9 cellular contexts compared by ENCODE assay signal in genomic region chr16:16202400-16203143, GRCh38. TPM values are rescaled to one million over a fixed set of nuclear protein-coding genes. Genes with fewer than 3 reads are reported as not detected.
DNase-seq lines count a peak whose midpoint lies in the region; ATAC-seq, FAIRE-seq and TF ChIP-seq lines count a peak whose summit lies in the region.
"Not testable (repeated sequence)": the region's sequence is repeated elsewhere in the genome, so short reads cannot be mapped to it uniquely, and the experiment has no call there.
"Had no signal": no experiment of that assay in that cellular context is flagged by ENCODE, and none has a peak within 500 bp of the region (broad histone marks: within the 10 kb centered on the region; RNA-seq: fewer than 3 reads in every experiment).

No MANE protein-coding gene starts in this region.

- not testable (repeated sequence) for H2AK5ac ChIP-seq in H9 (ENCODE audit: insufficient read length, low read length)

- H2BK20ac ChIP-seq in H9 (ENCODE audit: low read depth, low read length, poor library complexity, severe bottlenecking) = not testable (repeated sequence)

- H2BK5ac ChIP-seq in H9 (ENCODE audit: insufficient read length, low read length) = not testable (repeated sequence)

- intact Hi-C loops in endothelial cell of umbilical vein (cut with micrococcal nuclease); right lobe of liver (cut with DNase I): not testable (repeated sequence)

- H3K56ac ChIP-seq in H9 (ENCODE audit: insufficient read length, low read depth, low read length) = not testable (repeated sequence)

- not testable (repeated sequence) for H4K8ac ChIP-seq in H9 (replicated peaks; ENCODE audit: insufficient read length, low read depth, low read length)

- not testable (repeated sequence) for H3K9me1 ChIP-seq in endothelial cell of umbilical vein (replicated peaks; ENCODE audit: control insufficient read depth, extremely low read depth, insufficient read depth, low read length)

- not testable (repeated sequence) for H3K4me2 ChIP-seq in H9 (ENCODE audit: insufficient read depth, insufficient read length, low read length); endothelial cell of umbilical vein (ENCODE audit: insufficient read depth, low read length)

- H3K9me3 ChIP-seq in H9 (ENCODE audit: control insufficient read depth, low read depth, low read length); endothelial cell of umbilical vein (replicated peaks; ENCODE audit: control insufficient read depth, insufficient read depth, low read length); right lobe of liver: not testable (repeated sequence)

- H4K5ac ChIP-seq in H9 (ENCODE audit: insufficient read length, low read depth, low read length) = not testable (repeated sequence)

- not testable (repeated sequence) for H3K9me3 Mint-ChIP-seq in H9

- H3K27me3 ChIP-seq in H9 (ENCODE audit: insufficient read depth, low read length); endothelial cell of umbilical vein (ENCODE audit: control insufficient read depth in 2 of 2, insufficient read depth in 2 of 2, low read length in 2 of 2); right lobe of liver: not testable (repeated sequence)

- not testable (repeated sequence) for H3K79me2 ChIP-seq in H9 (ENCODE audit: insufficient read depth, low read length); endothelial cell of umbilical vein (ENCODE audit: control insufficient read depth, insufficient read depth, low read length)

- H3K27ac ChIP-seq in H9 (ENCODE audit: insufficient read length, low read depth, low read length); endothelial cell of umbilical vein (ENCODE audit: insufficient read depth, low read depth, low read length); right lobe of liver: not testable (repeated sequence)

- H3K27ac Mint-ChIP-seq in H9 = not testable (repeated sequence)

- not testable (repeated sequence) for H2AFZ ChIP-seq in H9 (ENCODE audit: low read length); endothelial cell of umbilical vein (ENCODE audit: low read depth, low read length)

- H3K4me1 Mint-ChIP-seq in H9 = not testable (repeated sequence)

- H3K23me2 ChIP-seq in H9 (ENCODE audit: insufficient read length, low read depth, low read length, poor library complexity, severe bottlenecking) = not testable (repeated sequence)

- dilution Hi-C loops in endothelial cell of umbilical vein (cut with MboI; ENCODE audit: extremely low pct_ligation_motif_present, low sequenced_read_pairs) = not testable (repeated sequence)

- not testable (repeated sequence) for H3K4me1 ChIP-seq in H9 (ENCODE audit: insufficient read depth, low read length); endothelial cell of umbilical vein (ENCODE audit: control insufficient read depth, extremely low read depth, insufficient read depth, low read length); right lobe of liver

- FAIRE-seq in endothelial cell of umbilical vein (lab: Jason Lieb, UNC) = peak; percentile 88

- not testable (repeated sequence) for H3K14ac ChIP-seq in H9 (ENCODE audit: insufficient read depth, low read length)

- peak; percentile 59 to 70 (median 62) for ATAC-seq in right lobe of liver

- not testable (repeated sequence) for H3K9ac ChIP-seq in H9 (ENCODE audit: extremely low read depth, insufficient read length, low read length); endothelial cell of umbilical vein (replicated peaks; ENCODE audit: extremely low read depth, insufficient read depth, low read length)

- H2BK15ac ChIP-seq in H9 (ENCODE audit: low read depth, low read length) = not testable (repeated sequence)

- not testable (repeated sequence) for H3K18ac ChIP-seq in H9 (ENCODE audit: insufficient read length, low read depth, low read length)

- CTCF ChIA-PET in endothelial cell of umbilical vein (lab: Charles Lee) = not testable (repeated sequence)

- BruUV-seq in endothelial cell of umbilical vein (replicated peaks; lab: Mats Ljungman, UMichigan) = not testable (repeated sequence)

- H3K4me3 Mint-ChIP-seq in H9 = not testable (repeated sequence)

- not testable (repeated sequence) for H3T11ph ChIP-seq in H9 (ENCODE audit: low read length)

- H3K79me1 ChIP-seq in H9 (ENCODE audit: insufficient read depth, low read depth, low read length, poor library complexity, severe bottlenecking) = not testable (repeated sequence)

- not testable (repeated sequence) for H2BK12ac ChIP-seq in H9 (ENCODE audit: insufficient read length, low read depth, low read length)

- not testable (repeated sequence) for H2BK120ac ChIP-seq in H9 (ENCODE audit: low read depth, low read length, poor library complexity, severe bottlenecking)

- not testable (repeated sequence) for H4K91ac ChIP-seq in H9 (ENCODE audit: insufficient read length, low read depth, low read length)

- H3K36me3 ChIP-seq in endothelial cell of umbilical vein (ENCODE audit: control insufficient read depth in 2 of 2, extremely low read depth in 1 of 2, insufficient read depth in 2 of 2, low read length in 2 of 2) = not testable (repeated sequence)
- peaks cover 0 to 29% (median 10%) of the 10 kb centered on the region in 4 donors for H3K36me3 ChIP-seq in right lobe of liver

- H3K23ac ChIP-seq in H9 (ENCODE audit: insufficient read length, low read depth, low read length) = not testable (repeated sequence)

- not testable (repeated sequence) for H4K20me1 ChIP-seq in H9 (ENCODE audit: control insufficient read depth, insufficient read depth, insufficient read length); endothelial cell of umbilical vein (replicated peaks; ENCODE audit: control insufficient read depth, extremely low read depth, insufficient read depth, low read length)

- not testable (repeated sequence) for H3K36me3 Mint-ChIP-seq in H9 (ENCODE audit: insufficient read depth in 1 of 3, low read depth in 3 of 3)

- H3K4me3 ChIP-seq in endothelial cell of umbilical vein (replicated peaks in 1 of 3; ENCODE audit: insufficient read depth in 1 of 3, low read depth in 1 of 3, low read length in 3 of 3); right lobe of liver: not testable (repeated sequence)

- TF ChIP-seq POLR2A in endothelial cell of umbilical vein (IDR thresholded peaks at IDR 0.05; ENCODE audit: low read depth, low read length); right lobe of liver (IDR thresholded peaks at IDR 0.05): not testable (repeated sequence)

- WGBS in H9 (ENCODE audit: extremely low coverage, insufficient read length, low lambda C conversion rate) = no CpG with 5 or more reads among the region's 4 CpGs
- WGBS in right lobe of liver (ENCODE audit: insufficient coverage, low coverage, low lambda C conversion rate, missing lambda C conversion rate) = 26% methylated on average over 2 of the region's 4 CpGs

- H3K27me3 Mint-ChIP-seq in H9 (ENCODE audit: low read depth) = not testable (repeated sequence)

- POLR2A ChIA-PET in endothelial cell of umbilical vein (lab: Charles Lee) = not testable (repeated sequence)

- not testable (repeated sequence) for H3K4ac ChIP-seq in H9 (ENCODE audit: low read depth, low read length)

- peak; percentile 47; the same call in 2 of the 3 replicates for TF ChIP-seq CTCF in H9 (conservative IDR thresholded peaks at IDR 0.05)
- peak in 1 of 2 donors; percentile 32 for TF ChIP-seq CTCF in endothelial cell of umbilical vein (IDR thresholded peaks at IDR 0.05; ENCODE audit: extremely low read depth in 1 of 2, insufficient read depth in 1 of 2, low read depth in 1 of 2, low read length in 2 of 2)
- peak; percentile 37 to 56 (median 42) for TF ChIP-seq CTCF in right lobe of liver (IDR thresholded peaks at IDR 0.05)

- peak; percentile 72 for DNase-seq in CD1c-positive myeloid dendritic cell (ENCODE audit: extremely low spot score)
- DNase-seq in H9 = not testable (repeated sequence)
- DNase-seq in NCI-H1930 (lab: John Stamatoyannopoulos, UW) = peak; percentile 39 to 40
- peak; percentile 50 for DNase-seq in RPMI7951 (ENCODE audit: low read depth)
- DNase-seq in activated T-cell treated with anti-CD3 and anti-CD28 coated beads for 24 hours (ENCODE audit: low read depth) = peak; percentile 10
- DNase-seq in endothelial cell of umbilical vein (ENCODE audit: low read depth, low spot score) = peak; percentile 40
- peak in 1 of 3 donors; percentile 52 for DNase-seq in right lobe of liver
- peak; percentile 17 for DNase-seq in stimulated activated CD4-positive, alpha-beta T cell treated with anti-CD3 and anti-CD28 coated beads, Interleukin-4, amount 100 ng/mL, for 1 hour

RNA-seq across cellular contexts. Expression of gene ABCC6, which starts 20.7 kb away (rescaled TPM):
- 1.1 TPM in 2 replicates for total RNA-seq in H9 (2021)
- total RNA-seq in RPMI7951 (2014; rRNA removed; shearing (Covaris generic)) = 1.7 and 4.0 TPM in 2 replicates
- total RNA-seq in endothelial cell of umbilical vein = 0.84 and 0.95 TPM in 2 replicates
- 0.05 and 0.07 TPM in 2 replicates for polyA plus RNA-seq in endothelial cell of umbilical vein
- 0.30 and 0.35 TPM in 2 replicates for polyA plus RNA-seq in endothelial cell of umbilical vein (2011; cell fraction: cytosol; rRNA removed)
- 0.13 and 0.59 TPM in 2 replicates for polyA plus RNA-seq in endothelial cell of umbilical vein (2011; cell fraction: nucleus; rRNA removed)
- polyA plus RNA-seq in endothelial cell of umbilical vein (2012) = 0.25 and 0.28 TPM in 2 replicates
- polyA minus RNA-seq in endothelial cell of umbilical vein = 0.13 and 0.58 TPM in 2 replicates
- polyA minus RNA-seq in endothelial cell of umbilical vein (2011; cell fraction: cytosol; rRNA and poly(A)+ RNA removed) = 0.31 TPM
- 0.10 and 0.24 TPM in 2 replicates for polyA minus RNA-seq in endothelial cell of umbilical vein (2011; cell fraction: nucleus; rRNA and poly(A)+ RNA removed)
- total RNA-seq in right lobe of liver = 100 to 1,000 TPM in 3 of 6 experiments, 10 to 100 TPM in 3; 54.9 to 115 (median 97.1) TPM
- total RNA-seq: natural killer cell treated with Interleukin-12 subunit alpha and Interleukin-12 subunit beta and Interleukin-15 and Interleukin-18, amount 100 ng/mL, for 72 hours had no signal

RNA-seq across cellular contexts. Expression of gene NOMO3, which starts 29.8 kb away (rescaled TPM):
- total RNA-seq in H9 (2021) (28.2 and 39.6 TPM in 2 replicates), endothelial cell of umbilical vein (46.2 and 68.7 TPM in 2 replicates), right lobe of liver (10 to 100 TPM; 23.5 to 50.4 (median 31.5) TPM)
- total RNA-seq in RPMI7951 (2014; rRNA removed; shearing (Covaris generic)) = 29.8 and 30.9 TPM in 2 replicates
- polyA plus RNA-seq in endothelial cell of umbilical vein = 28.2 and 36.0 TPM in 2 replicates
- polyA plus RNA-seq in endothelial cell of umbilical vein (2011; cell fraction: cytosol; rRNA removed) = 26.8 and 83.4 TPM in 2 replicates
- 160 and 191 TPM in 2 replicates for polyA plus RNA-seq in endothelial cell of umbilical vein (2011; cell fraction: nucleus; rRNA removed)
- polyA plus RNA-seq in endothelial cell of umbilical vein (2012) = 28.7 and 46.1 TPM in 2 replicates
- polyA minus RNA-seq in endothelial cell of umbilical vein = 215 and 300 TPM in 2 replicates
- polyA minus RNA-seq in endothelial cell of umbilical vein (2011; cell fraction: cytosol; rRNA and poly(A)+ RNA removed) = 18.9 TPM
- 79.2 and 117 TPM in 2 replicates for polyA minus RNA-seq in endothelial cell of umbilical vein (2011; cell fraction: nucleus; rRNA and poly(A)+ RNA removed)

Comparison
In these comparisons a context has a peak if more than half of its experiments do, and no peak if none do; other contexts are left out.
1. RNA of gene ABCC6, which starts 20.7 kb away (total RNA-seq): 54.9 to 115 TPM in right lobe of liver; 1.7 to 4.0 TPM in RPMI7951, 1.1 TPM in H9 and 0.84 to 0.95 TPM in endothelial cell of umbilical vein; every median in the first group is over 10 times any median in the second.